Comparison of ENCODE assay signal across 16 cellular contexts in genomic region chr2:102197389-102198137, GRCh38. TPM values are rescaled to one million over a fixed set of nuclear protein-coding genes. Genes with fewer than 3 reads are reported as not detected.
"Had no signal": no experiment of that assay in that cellular context is flagged by ENCODE, and none has a peak within 500 bp of the region (broad histone marks: within the 10 kb centered on the region; RNA-seq: fewer than 3 reads in every experiment).

No MANE protein-coding gene starts in this region.

- H3K4me3 ChIP-seq: esophagus squamous epithelium, lung, skin epidermis, thyroid gland had no signal

- FAIRE-seq: urothelium cell line had no signal

- H3K9me3 ChIP-seq: esophagus squamous epithelium, thyroid gland had no signal

- H3K9me3 Mint-ChIP-seq: activated CD4-positive, alpha-beta memory T cell treated with anti-CD3 and anti-CD28 coated beads for 36 hours; activated naive CD4-positive, alpha-beta T cell treated with anti-CD3 and anti-CD28 coated beads, Interleukin-2, amount 10 ng/mL, durations not matched to agents 7 days and 5 days; activated T-helper 1 cell treated with anti-CD3 and anti-CD28 coated beads, Interleukin-12 subunit alpha, Interleukin-12 subunit beta, Interleukin-2, Interleukin-4 antibody, amounts not matched to agents 30 ng/mL and 10 ng/mL and 1 ng/mL, durations not matched to agents 14 hours and 24 hours and 36 hours had no signal

- H3K36me3 Mint-ChIP-seq: activated CD4-positive, alpha-beta memory T cell treated with anti-CD3 and anti-CD28 coated beads for 36 hours; activated naive CD4-positive, alpha-beta T cell treated with anti-CD3 and anti-CD28 coated beads, Interleukin-2, amount 10 ng/mL, durations not matched to agents 7 days and 5 days had no signal

- H3K27ac ChIP-seq: esophagus squamous epithelium, skin epidermis, thyroid gland had no signal

- H3K27me3 ChIP-seq: esophagus squamous epithelium, thyroid gland had no signal

- ATAC-seq: left colon; naive thymus-derived CD4-positive, alpha-beta T cell had no signal

- H3K4me1 ChIP-seq: esophagus squamous epithelium, thyroid gland had no signal

- H3K4me3 Mint-ChIP-seq: activated CD4-positive, alpha-beta memory T cell treated with anti-CD3 and anti-CD28 coated beads for 36 hours; activated naive CD4-positive, alpha-beta T cell treated with anti-CD3 and anti-CD28 coated beads, Interleukin-2, amount 10 ng/mL, durations not matched to agents 7 days and 5 days; activated T-helper 1 cell treated with anti-CD3 and anti-CD28 coated beads, Interleukin-12 subunit alpha, Interleukin-12 subunit beta, Interleukin-2, Interleukin-4 antibody, amounts not matched to agents 30 ng/mL and 10 ng/mL and 1 ng/mL, durations not matched to agents 14 hours and 24 hours and 36 hours; naive thymus-derived CD4-positive, alpha-beta T cell had no signal

- H3K36me3 ChIP-seq: thyroid gland had no signal

- H3K27ac Mint-ChIP-seq: activated CD4-positive, alpha-beta memory T cell treated with anti-CD3 and anti-CD28 coated beads for 36 hours; activated naive CD4-positive, alpha-beta T cell treated with anti-CD3 and anti-CD28 coated beads, Interleukin-2, amount 10 ng/mL, durations not matched to agents 7 days and 5 days; activated T-helper 1 cell treated with anti-CD3 and anti-CD28 coated beads, Interleukin-12 subunit alpha, Interleukin-12 subunit beta, Interleukin-2, Interleukin-4 antibody, amounts not matched to agents 30 ng/mL and 10 ng/mL and 1 ng/mL, durations not matched to agents 14 hours and 24 hours and 36 hours had no signal

- DNase-seq: activated CD4-positive, alpha-beta memory T cell treated with anti-CD3 and anti-CD28 coated beads for 36 hours; activated CD4-positive, CD25-positive, alpha-beta regulatory T cell treated with anti-CD3 and anti-CD28 coated beads, Interleukin-2, amount 50 U/mL, for 72 hours; activated naive CD4-positive, alpha-beta T cell treated with anti-CD3 and anti-CD28 coated beads, Interleukin-2, amount 10 ng/mL, durations not matched to agents 7 days and 5 days; aorta; esophagus squamous epithelium; foreskin fibroblast; glutamatergic neuron; left colon; naive thymus-derived CD4-positive, alpha-beta T cell; posterior cingulate gyrus; stimulated activated CD4-positive, alpha-beta T cell treated with anti-CD3 and anti-CD28 coated beads, Interleukin-4, amount 100 ng/mL, for 4 hours; thyroid gland had no signal

RNA-seq across cellular contexts. Expression of gene IL1RL2, which starts 10.7 kb away (rescaled TPM):
- polyA plus RNA-seq: naive thymus-derived CD4-positive, alpha-beta T cell had no signal

RNA-seq across cellular contexts. Expression of gene IL1R1, which starts 55.0 kb away (rescaled TPM):
- polyA plus RNA-seq: naive thymus-derived CD4-positive, alpha-beta T cell had no signal
